8 cellular contexts compared by ENCODE assay signal in genomic region chr17:75010683-75011406, GRCh38. TPM values are rescaled to one million over a fixed set of nuclear protein-coding genes. Genes with fewer than 3 reads are reported as not detected.
DNase-seq lines count a peak whose midpoint lies in the region; ATAC-seq and TF ChIP-seq lines count a peak whose summit lies in the region.

No MANE protein-coding gene starts in this region.

- TF ChIP-seq CTCF in esophagus muscularis mucosa (IDR thresholded peaks at IDR 0.05) (peak in 1 of 3 experiments; percentile 12), osteocyte (IDR thresholded peaks at IDR 0.05) (no peak), ascending aorta (IDR thresholded peaks at IDR 0.05) (no peak)

- peaks cover 8% of the 10 kb centered on the region for H3K36me3 Mint-ChIP-seq in activated naive CD4-positive, alpha-beta T cell treated with anti-CD3 and anti-CD28 coated beads for 36 hours (ENCODE audit: low read depth)
- peaks cover 4% of the 10 kb centered on the region for H3K36me3 Mint-ChIP-seq in osteocyte (ENCODE audit: unreplicated experiment)

- H3K4me3 ChIP-seq in esophagus muscularis mucosa (no peak overlapping the region), ascending aorta (no peak overlapping the region)

- H3K4me1 ChIP-seq in esophagus muscularis mucosa (peaks cover 18 to 35% (median 30%) of the 10 kb centered on the region in 4 donors), ascending aorta (peaks cover 4 to 18% of the 10 kb centered on the region in 2 donors)

- no peaks in the 10 kb centered on the region for H3K9me3 Mint-ChIP-seq in activated naive CD4-positive, alpha-beta T cell treated with anti-CD3 and anti-CD28 coated beads for 36 hours
- H3K9me3 Mint-ChIP-seq in osteocyte (ENCODE audit: unreplicated experiment): no peaks in the 10 kb centered on the region

- peaks cover 32% of the 10 kb centered on the region for H3K4me1 Mint-ChIP-seq in activated naive CD4-positive, alpha-beta T cell treated with anti-CD3 and anti-CD28 coated beads for 36 hours (ENCODE audit: low read depth)
- H3K4me1 Mint-ChIP-seq in osteocyte (ENCODE audit: unreplicated experiment): peaks cover 25% of the 10 kb centered on the region

- ATAC-seq in GM19395 (IDR thresholded peaks at IDR 0.05; ENCODE audit: unreplicated experiment): no peak
- no peak for ATAC-seq in HG02763 (IDR thresholded peaks at IDR 0.05; ENCODE audit: unreplicated experiment)

- no peak for TF ChIP-seq POLR2A in esophagus muscularis mucosa (IDR thresholded peaks at IDR 0.05; ENCODE audit: low read depth)

- peak; percentile 44 for DNase-seq in activated naive CD4-positive, alpha-beta T cell treated with anti-CD3 and anti-CD28 coated beads for 36 hours
- no peak for DNase-seq in activated naive CD4-positive, alpha-beta T cell treated with Interleukin-2 at 50 U/mL for 16 hours
- peak; percentile 98 to 99 for DNase-seq in SHP77 (lab: John Stamatoyannopoulos, UW)
- DNase-seq in esophagus muscularis mucosa (ENCODE audit: extremely low spot score): no peak
- no peak for DNase-seq in osteocyte (ENCODE audit: extremely low spot score, unreplicated experiment)
- no peak for DNase-seq in ascending aorta (ENCODE audit: low spot score in 2 of 2)

- H3K36me3 ChIP-seq in esophagus muscularis mucosa (peaks cover 0 to 4% (median under 1%) of the 10 kb centered on the region in 4 donors), ascending aorta (no peaks in the 10 kb centered on the region)

- H3K27me3 Mint-ChIP-seq in activated naive CD4-positive, alpha-beta T cell treated with anti-CD3 and anti-CD28 coated beads for 36 hours (ENCODE audit: low read depth): no peaks in the 10 kb centered on the region
- H3K27me3 Mint-ChIP-seq in osteocyte (ENCODE audit: unreplicated experiment): no peaks in the 10 kb centered on the region

- no peaks in the 10 kb centered on the region for H3K27me3 ChIP-seq in esophagus muscularis mucosa
- no peaks in the 10 kb centered on the region for H3K27me3 ChIP-seq in ascending aorta

- 51% methylated on average over 7 of the region's 8 CpGs for WGBS in esophagus muscularis mucosa

- H3K4me3 Mint-ChIP-seq in activated naive CD4-positive, alpha-beta T cell treated with anti-CD3 and anti-CD28 coated beads for 36 hours: no peak overlapping the region
- peak overlapping the region; percentile 14 for H3K4me3 Mint-ChIP-seq in osteocyte (ENCODE audit: unreplicated experiment)

- H3K9me3 ChIP-seq in esophagus muscularis mucosa: no peaks in the 10 kb centered on the region
- no peaks in the 10 kb centered on the region for H3K9me3 ChIP-seq in ascending aorta

- intact Hi-C loops in activated naive CD4-positive, alpha-beta T cell treated with anti-CD3 and anti-CD28 coated beads for 36 hours (cut with micrococcal nuclease): no loop called here
- intact Hi-C loops in esophagus muscularis mucosa (cut with DNase I): loop anchor here (5.0 kb wide), 1 partner anchor 49 kb away; no protein-coding TSS in a partner anchor
- intact Hi-C loops in ascending aorta (cut with DNase I): no loop called here

- H3K27ac Mint-ChIP-seq in activated naive CD4-positive, alpha-beta T cell treated with anti-CD3 and anti-CD28 coated beads for 36 hours: peak overlapping the region; percentile 6
- H3K27ac Mint-ChIP-seq in osteocyte (ENCODE audit: unreplicated experiment): peak overlapping the region; percentile 94

- H3K27ac ChIP-seq in esophagus muscularis mucosa (replicated peaks in 1 of 4): peak overlapping the region; percentile 90 to 95 (median 92)
- peak overlapping the region in 1 of 2 donors; percentile 83 for H3K27ac ChIP-seq in ascending aorta

- CTCF ChIA-PET in activated naive CD4-positive, alpha-beta T cell treated with anti-CD3 and anti-CD28 coated beads for 36 hours (lab: Charles Lee): interaction anchor here (0.6 to 4.3 kb wide), 14 partner anchors 8 to 336 kb away, joined by 3 to 56 read pairs (median 6); partner anchors contain the start of genes CDR2L, OTOP2 and USH1G

- TF ChIP-seq EP300 in esophagus muscularis mucosa (IDR thresholded peaks at IDR 0.05): no peak

RNA-seq across cellular contexts. Expression of gene MRPL58, which starts 1.6 kb away (rescaled TPM):
- total RNA-seq in activated naive CD4-positive, alpha-beta T cell treated with anti-CD3 and anti-CD28 coated beads for 36 hours: 10 to 100 TPM; 60.6 to 64.5 TPM
- 10 to 100 TPM; 34.9 to 47.8 (median 40.2) TPM for total RNA-seq in esophagus muscularis mucosa
- total RNA-seq in osteocyte: 22.4 and 25.1 TPM in 2 replicates
- total RNA-seq in ascending aorta: 14.5 TPM

RNA-seq across cellular contexts. Expression of gene CDR2L, which starts 23.4 kb away (rescaled TPM):
- under 1 TPM; 0.49 to 0.93 TPM for total RNA-seq in activated naive CD4-positive, alpha-beta T cell treated with anti-CD3 and anti-CD28 coated beads for 36 hours
- 10 to 100 TPM; 14.6 to 36.7 (median 24.3) TPM for total RNA-seq in esophagus muscularis mucosa
- total RNA-seq in osteocyte: 21.4 and 22.8 TPM in 2 replicates
- 54.7 TPM for total RNA-seq in ascending aorta

RNA-seq across cellular contexts. Expression of gene ATP5PD, which starts 35.9 kb away (rescaled TPM):
- 100 to 1,000 TPM; 227 to 249 TPM for total RNA-seq in activated naive CD4-positive, alpha-beta T cell treated with anti-CD3 and anti-CD28 coated beads for 36 hours
- total RNA-seq in esophagus muscularis mucosa: 100 to 1,000 TPM; 202 to 388 (median 256) TPM
- 195 and 212 TPM in 2 replicates for total RNA-seq in osteocyte
- total RNA-seq in ascending aorta: 133 TPM

RNA-seq across cellular contexts. Expression of gene KCTD2, which starts 36.2 kb away (rescaled TPM):
- 10 to 100 TPM; 18.7 to 20.8 TPM for total RNA-seq in activated naive CD4-positive, alpha-beta T cell treated with anti-CD3 and anti-CD28 coated beads for 36 hours
- total RNA-seq in esophagus muscularis mucosa: 10 to 100 TPM; 20.3 to 37.7 (median 29.9) TPM
- 22.3 and 23.7 TPM in 2 replicates for total RNA-seq in osteocyte
- 31.4 TPM for total RNA-seq in ascending aorta

RNA-seq across cellular contexts. Expression of gene HID1, which starts 38.3 kb away (rescaled TPM):
- 1 to 10 TPM in 1 of 2 experiments, under 1 TPM in 1; 0.91 to 1.6 TPM for total RNA-seq in activated naive CD4-positive, alpha-beta T cell treated with anti-CD3 and anti-CD28 coated beads for 36 hours
- total RNA-seq in esophagus muscularis mucosa (10 to 100 TPM in 2 of 4 donors, 1 to 10 TPM in 2; 4.5 to 17.1 (median 10.9) TPM), osteocyte (10.1 and 11.9 TPM in 2 replicates), ascending aorta (103 TPM)

Comparison
In these comparisons a context has a peak if more than half of its experiments do, and no peak if none do; other contexts are left out.
1. DNase-seq: peak in activated naive CD4-positive, alpha-beta T cell treated with anti-CD3 and anti-CD28 coated beads for 36 hours (single experiment) and SHP77 (2 of 2); none in activated naive CD4-positive, alpha-beta T cell treated with Interleukin-2 at 50 U/mL for 16 hours (single experiment), esophagus muscularis mucosa (single experiment), osteocyte (single experiment) and ascending aorta (0 of 2).
2. RNA of gene CDR2L, which starts 23.4 kb away (total RNA-seq): 54.7 TPM in ascending aorta (single experiment), 14.6 to 36.7 TPM in esophagus muscularis mucosa and 21.4 to 22.8 TPM in osteocyte; 0.49 to 0.93 TPM in activated naive CD4-positive, alpha-beta T cell treated with anti-CD3 and anti-CD28 coated beads for 36 hours; every median in the first group is over 4 times any median in the second.